Comparison of ENCODE assay signal across 1 cellular context in genomic region chr1:1692324-1692713, GRCh38.
TF ChIP-seq lines count a peak whose summit lies in the region.

No MANE protein-coding gene starts in this region.

TF ChIP-seq in HEK293, 187 proteins besides CTCF, POLR2A, EP300 and RAD21 (continued from another document):
- TF ChIP-seq, protein P1, sequence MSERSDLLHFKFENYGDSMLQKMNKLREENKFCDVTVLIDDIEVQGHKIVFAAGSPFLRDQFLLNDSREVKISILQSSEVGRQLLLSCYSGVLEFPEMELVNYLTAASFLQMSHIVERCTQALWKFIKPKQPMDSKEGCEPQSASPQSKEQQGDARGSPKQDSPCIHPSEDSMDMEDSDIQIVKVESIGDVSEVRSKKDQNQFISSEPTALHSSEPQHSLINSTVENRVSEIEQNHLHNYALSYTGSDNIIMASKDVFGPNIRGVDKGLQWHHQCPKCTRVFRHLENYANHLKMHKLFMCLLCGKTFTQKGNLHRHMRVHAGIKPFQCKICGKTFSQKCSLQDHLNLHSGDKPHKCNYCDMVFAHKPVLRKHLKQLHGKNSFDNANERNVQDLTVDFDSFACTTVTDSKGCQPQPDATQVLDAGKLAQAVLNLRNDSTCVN (tag by site-specific recombination; optimal IDR thresholded peaks at IDR 0.05) = peak; percentile 97
- peak; percentile 65 for TF ChIP-seq GLIS1 (tag by site-specific recombination; IDR thresholded peaks at IDR 0.05)
- TF ChIP-seq ZBTB8A (tag by site-specific recombination; IDR thresholded peaks at IDR 0.05) = peak; percentile 89
- TF ChIP-seq, protein P2, sequence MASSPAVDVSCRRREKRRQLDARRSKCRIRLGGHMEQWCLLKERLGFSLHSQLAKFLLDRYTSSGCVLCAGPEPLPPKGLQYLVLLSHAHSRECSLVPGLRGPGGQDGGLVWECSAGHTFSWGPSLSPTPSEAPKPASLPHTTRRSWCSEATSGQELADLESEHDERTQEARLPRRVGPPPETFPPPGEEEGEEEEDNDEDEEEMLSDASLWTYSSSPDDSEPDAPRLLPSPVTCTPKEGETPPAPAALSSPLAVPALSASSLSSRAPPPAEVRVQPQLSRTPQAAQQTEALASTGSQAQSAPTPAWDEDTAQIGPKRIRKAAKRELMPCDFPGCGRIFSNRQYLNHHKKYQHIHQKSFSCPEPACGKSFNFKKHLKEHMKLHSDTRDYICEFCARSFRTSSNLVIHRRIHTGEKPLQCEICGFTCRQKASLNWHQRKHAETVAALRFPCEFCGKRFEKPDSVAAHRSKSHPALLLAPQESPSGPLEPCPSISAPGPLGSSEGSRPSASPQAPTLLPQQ (tag by site-specific recombination; IDR thresholded peaks at IDR 0.05) = 0 out of 2 replicates have a peak, but pooled peaks have one; percentile 21
- peak; percentile 85; the same call in 1 of the 2 replicates for TF ChIP-seq ZXDB (tag by site-specific recombination; IDR thresholded peaks at IDR 0.05)
TF ChIP-seq in HEK293: peak in this region for 20; not testable (repeated sequence) for 167.
